Comparison of ENCODE assay signal across 37 cellular contexts in the genomic region with DNA sequence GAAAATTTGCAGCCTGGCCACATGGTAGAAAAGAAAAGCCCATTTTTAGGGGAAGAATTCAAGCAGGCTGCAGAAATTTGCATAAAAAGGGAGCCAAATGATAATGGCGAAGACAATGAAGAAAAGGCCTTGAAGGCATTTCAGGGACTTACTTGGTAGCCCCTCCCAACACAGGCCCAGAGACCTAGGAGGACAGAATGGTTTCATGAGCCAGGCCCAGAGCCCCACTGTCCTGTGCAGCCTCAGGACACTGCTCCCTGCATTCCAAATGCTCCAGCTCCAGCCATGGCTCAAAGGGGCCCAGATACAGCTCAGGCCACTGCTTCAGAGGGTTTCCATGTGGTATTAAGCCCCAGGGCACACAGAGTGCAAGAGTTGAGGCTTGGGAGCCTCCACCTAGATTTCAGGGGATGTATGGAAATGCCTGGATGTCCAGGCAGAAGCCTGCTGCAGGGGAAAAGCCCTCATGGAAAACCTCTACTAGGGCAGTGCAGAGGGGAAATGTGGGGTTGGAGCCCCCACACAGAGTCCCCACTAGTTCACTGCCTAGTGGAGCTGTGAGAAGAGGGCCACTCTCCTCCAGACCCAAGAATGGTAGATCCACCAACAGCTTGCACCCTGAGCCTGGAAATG.
"Had no signal": no experiment of that assay in that cellular context is flagged by ENCODE, and none has a peak within 500 bp of the region (broad histone marks: within the 10 kb centered on the region; RNA-seq: fewer than 3 reads in every experiment).

No MANE protein-coding gene starts in this region.

- H3K4me3 ChIP-seq: adrenal gland, body of pancreas, breast epithelium had no signal

- H3K36me3 ChIP-seq: adrenal gland, brain microvascular endothelial cell, breast epithelium had no signal

- H3K4me1 Mint-ChIP-seq: activated B cell treated with CpG ODN at 0.5 μM for 24 hours; activated CD4-positive, alpha-beta T cell treated with anti-CD3 and anti-CD28 coated beads, Interleukin-2, amount 10 ng/mL, durations not matched to agents 24 days and 14 days; activated T-helper 17 cell treated with anti-CD3 and anti-CD28 coated beads, Interleukin-2, amount 50 U/mL, for 72 hours had no signal

- FAIRE-seq: astrocyte, TTC549 had no signal

- H3K9me3 ChIP-seq: adrenal gland had no signal

- DNase-seq: activated B cell treated with CpG ODN at 0.5 μM for 24 hours; activated CD4-positive, alpha-beta memory T cell treated with anti-CD3 and anti-CD28 coated beads for 36 hours; activated CD4-positive, alpha-beta T cell treated with anti-CD3 and anti-CD28 coated beads for 4 hours; activated CD4-positive, alpha-beta T cell treated with anti-CD3 and anti-CD28 coated beads, Interleukin-2, amount 10 ng/mL, durations not matched to agents 24 days and 14 days; activated CD4-positive, alpha-beta T cell treated with anti-CD3 and anti-CD28 coated beads, Interleukin-2, amount 50 U/mL, for 1 hour; activated CD4-positive, alpha-beta T cell treated with anti-CD3 and anti-CD28 coated beads, Interleukin-2, amount 50 U/mL, for 4 hours; activated CD4-positive, CD25-positive, alpha-beta regulatory T cell treated with anti-CD3 and anti-CD28 coated beads, Interleukin-2, amount 50 U/mL, for 72 hours; activated CD8-positive, alpha-beta memory T cell treated with anti-CD3 and anti-CD28 coated beads, Interleukin-2, amount 50 U/mL, for 4 hours; activated CD8-positive, alpha-beta T cell treated with anti-CD3 and anti-CD28 coated beads for 36 hours; activated effector memory CD4-positive, alpha-beta T cell treated with anti-CD3 and anti-CD28 coated beads, Interleukin-2, amount 50 U/mL, for 16 hours; activated gamma-delta T cell treated with Interleukin-2 at 50 U/mL for 16 hours; activated naive CD4-positive, alpha-beta T cell; activated naive CD4-positive, alpha-beta T cell treated with anti-CD3 and anti-CD28 coated beads for 36 hours; activated naive CD4-positive, alpha-beta T cell treated with anti-CD3 and anti-CD28 coated beads, Interleukin-2, amount 50 U/mL, for 16 hours; activated naive CD8-positive, alpha-beta T cell treated with anti-CD3 and anti-CD28 coated beads for 36 hours; activated T-cell treated with anti-CD3 and anti-CD28 coated beads for 4 hours; activated T-cell treated with anti-CD3 and anti-CD28 coated beads, Interleukin-2, amount 50 U/mL, for 1 hour; activated T-cell treated with anti-CD3 and anti-CD28 coated beads, Interleukin-2, amount 50 U/mL, for 4 hours; activated T-cell treated with anti-CD3 and anti-CD28 coated beads, Interleukin-2, amount 50 U/mL, for 72 hours; adrenal gland; amniotic stem cell; aorta; body of pancreas; brain microvascular endothelial cell; central memory CD4-positive, alpha-beta T cell; T-helper 1 cell; T-helper 2 cell; T-helper 9 cell had no signal

- H3K4me3 Mint-ChIP-seq: activated B cell treated with CpG ODN at 0.5 μM for 24 hours; activated CD4-positive, alpha-beta memory T cell treated with anti-CD3 and anti-CD28 coated beads for 36 hours; activated CD4-positive, alpha-beta T cell treated with anti-CD3 and anti-CD28 coated beads, Interleukin-2, amount 10 ng/mL, durations not matched to agents 24 days and 14 days; activated CD8-positive, alpha-beta T cell treated with anti-CD3 and anti-CD28 coated beads for 36 hours; activated naive CD4-positive, alpha-beta T cell treated with anti-CD3 and anti-CD28 coated beads for 36 hours; activated naive CD8-positive, alpha-beta T cell treated with anti-CD3 and anti-CD28 coated beads for 36 hours; activated T-cell treated with anti-CD3 and anti-CD28 coated beads, Interleukin-2, amount 50 U/mL, for 4 hours; activated T-cell treated with anti-CD3 and anti-CD28 coated beads, Interleukin-2, amount 50 U/mL, for 72 hours; activated T-helper 1 cell treated with anti-CD3 and anti-CD28 coated beads, Interleukin-12 subunit alpha, Interleukin-12 subunit beta, Interleukin-2, Interleukin-4 antibody, amounts not matched to agents 30 ng/mL and 10 ng/mL and 1 ng/mL, durations not matched to agents 14 hours and 24 hours and 36 hours; activated T-helper 17 cell treated with anti-CD3 and anti-CD28 coated beads, Interleukin-2, amount 50 U/mL, for 72 hours; T-helper 1 cell treated with Interleukin-12 subunit alpha and Interleukin-12 subunit beta and Interleukin-4 antibody, amounts not matched to agents 30 μg/mL and 1 μg/mL, for 36 hours; T-helper 2 cell treated with Interferon-gamma antibody and Interleukin-4, amounts not matched to agents 5 μg/mL and 100 μg/mL, for 36 hours had no signal

- H3K27ac Mint-ChIP-seq: activated B cell treated with CpG ODN at 0.5 μM for 24 hours; activated CD4-positive, alpha-beta memory T cell treated with anti-CD3 and anti-CD28 coated beads for 36 hours; activated CD4-positive, alpha-beta T cell treated with anti-CD3 and anti-CD28 coated beads, Interleukin-2, amount 10 ng/mL, durations not matched to agents 24 days and 14 days; activated CD8-positive, alpha-beta T cell treated with anti-CD3 and anti-CD28 coated beads for 36 hours; activated naive CD4-positive, alpha-beta T cell treated with anti-CD3 and anti-CD28 coated beads for 36 hours; activated naive CD4-positive, alpha-beta T cell treated with anti-CD3 and anti-CD28 coated beads, Interleukin-2, amount 50 U/mL, for 72 hours; activated naive CD8-positive, alpha-beta T cell treated with anti-CD3 and anti-CD28 coated beads for 36 hours; activated T-cell treated with anti-CD3 and anti-CD28 coated beads, Interleukin-2, amount 50 U/mL, for 72 hours; activated T-helper 1 cell treated with anti-CD3 and anti-CD28 coated beads, Interleukin-12 subunit alpha, Interleukin-12 subunit beta, Interleukin-2, Interleukin-4 antibody, amounts not matched to agents 30 ng/mL and 10 ng/mL and 1 ng/mL, durations not matched to agents 14 hours and 24 hours and 36 hours; activated T-helper 17 cell treated with anti-CD3 and anti-CD28 coated beads, Interleukin-2, amount 50 U/mL, for 72 hours; T-helper 1 cell treated with Interleukin-12 subunit alpha and Interleukin-12 subunit beta and Interleukin-4 antibody, amounts not matched to agents 30 μg/mL and 1 μg/mL, for 36 hours; T-helper 2 cell treated with Interferon-gamma antibody and Interleukin-4, amounts not matched to agents 5 μg/mL and 100 μg/mL, for 36 hours had no signal

- H3K27ac ChIP-seq: adrenal gland, body of pancreas, brain microvascular endothelial cell, breast epithelium, VCaP had no signal

- ATAC-seq: activated CD8-positive, alpha-beta T cell treated with anti-CD3 and anti-CD28 coated beads for 36 hours; activated naive CD4-positive, alpha-beta T cell treated with anti-CD3 and anti-CD28 coated beads, Interleukin-2, amount 50 U/mL, for 72 hours; activated T-cell treated with anti-CD3 and anti-CD28 coated beads, Interleukin-2, amount 50 U/mL, for 4 hours; activated T-cell treated with anti-CD3 and anti-CD28 coated beads, Interleukin-2, amount 50 U/mL, for 72 hours; activated T-helper 17 cell treated with anti-CD3 and anti-CD28 coated beads, Interleukin-2, amount 50 U/mL, for 72 hours; body of pancreas had no signal

- H3K27me3 ChIP-seq: adrenal gland, body of pancreas, brain microvascular endothelial cell, breast epithelium had no signal
